In genomic region chr12:47767197-47767724, GRCh38 we compare ENCODE assay signal across 8 cellular contexts. TPM values are rescaled to one million over a fixed set of nuclear protein-coding genes. Genes with fewer than 3 reads are reported as not detected.
A peak's percentile ranks its signal among the peaks of the same experiment; 100 is the strongest.
DNase-seq lines count a peak whose midpoint lies in the region; ATAC-seq, FAIRE-seq and TF ChIP-seq lines count a peak whose summit lies in the region.

No MANE protein-coding gene starts in this region.

- peak; percentile 35 for FAIRE-seq in GM19239 (lab: Jason Lieb, UNC)

- 39% methylated on average over 4 of the region's 5 CpGs for WGBS in esophagus muscularis mucosa

- no peak for TF ChIP-seq POLR2A in esophagus muscularis mucosa (IDR thresholded peaks at IDR 0.05; ENCODE audit: low read depth)

- no peak overlapping the region for H3K27ac ChIP-seq in esophagus muscularis mucosa (replicated peaks in 1 of 4)

- peaks cover 17 to 28% (median 24%) of the 10 kb centered on the region in 4 donors for H3K4me1 ChIP-seq in esophagus muscularis mucosa

- TF ChIP-seq EP300 in esophagus muscularis mucosa (IDR thresholded peaks at IDR 0.05): no peak

- no peaks in the 10 kb centered on the region for H3K27me3 ChIP-seq in esophagus muscularis mucosa

- ATAC-seq in HG03025 (IDR thresholded peaks at IDR 0.05; ENCODE audit: low FRiP score, unreplicated experiment): no peak

- TF ChIP-seq CTCF in esophagus muscularis mucosa (IDR thresholded peaks at IDR 0.05): peak; percentile 49 to 66 (median 66)

- no peaks in the 10 kb centered on the region for H3K9me3 ChIP-seq in esophagus muscularis mucosa

- peak; percentile 45 for DNase-seq in AG20443 (ENCODE audit: low spot score)
- no peak for DNase-seq in GM19239 (ENCODE audit: insufficient read length, low spot score)
- DNase-seq in NCI-H82 (lab: John Stamatoyannopoulos, UW): peak; percentile 63
- peak; percentile 45 for DNase-seq in activated CD8-positive, alpha-beta memory T cell treated with anti-CD3 and anti-CD28 coated beads, Interleukin-2, amount 50 U/mL, for 1 hour (ENCODE audit: extremely low read depth)
- no peak for DNase-seq in esophagus muscularis mucosa (ENCODE audit: extremely low spot score)
- peak in 8 of 10 donors; percentile 27 to 81 (median 61) for DNase-seq in posterior cingulate gyrus
- DNase-seq in 8988T: no peak

- no peaks in the 10 kb centered on the region for H3K36me3 ChIP-seq in esophagus muscularis mucosa

- intact Hi-C loops in esophagus muscularis mucosa (cut with DNase I) (no loop called here), posterior cingulate gyrus (cut with DNase I) (no loop called here)

- H3K4me3 ChIP-seq in esophagus muscularis mucosa: no peak overlapping the region

RNA-seq across cellular contexts. Expression of gene SLC48A1, which starts 5.8 kb away (rescaled TPM):
- 10 to 100 TPM; 34.5 to 56.0 (median 40.7) TPM for total RNA-seq in esophagus muscularis mucosa

RNA-seq across cellular contexts. Expression of gene RAPGEF3, which starts 8.6 kb away (rescaled TPM):
- total RNA-seq in esophagus muscularis mucosa: 10 to 100 TPM; 18.3 to 48.2 (median 32.5) TPM

RNA-seq across cellular contexts. Expression of gene ENDOU, which starts 42.0 kb away (rescaled TPM):
- 1 to 10 TPM in 1 of 4 donors, under 1 TPM in 1, not detected in 2; 0.39 to 2.0 TPM for total RNA-seq in esophagus muscularis mucosa

RNA-seq across cellular contexts. Expression of gene HDAC7, which starts 52.4 kb away (rescaled TPM):
- 100 to 1,000 TPM in 1 of 4 donors, 10 to 100 TPM in 3; 58.3 to 105 (median 82.5) TPM for total RNA-seq in esophagus muscularis mucosa

Comparison
In these comparisons a context has a peak if more than half of its experiments do, and no peak if none do; other contexts are left out.
1. DNase-seq: peak in AG20443 (single experiment), NCI-H82 (single experiment), activated CD8-positive, alpha-beta memory T cell treated with anti-CD3 and anti-CD28 coated beads, Interleukin-2, amount 50 U/mL, for 1 hour (single experiment) and posterior cingulate gyrus (8 of 10); none in GM19239 (single experiment), esophagus muscularis mucosa (single experiment) and 8988T (single experiment).